In the genomic region with DNA sequence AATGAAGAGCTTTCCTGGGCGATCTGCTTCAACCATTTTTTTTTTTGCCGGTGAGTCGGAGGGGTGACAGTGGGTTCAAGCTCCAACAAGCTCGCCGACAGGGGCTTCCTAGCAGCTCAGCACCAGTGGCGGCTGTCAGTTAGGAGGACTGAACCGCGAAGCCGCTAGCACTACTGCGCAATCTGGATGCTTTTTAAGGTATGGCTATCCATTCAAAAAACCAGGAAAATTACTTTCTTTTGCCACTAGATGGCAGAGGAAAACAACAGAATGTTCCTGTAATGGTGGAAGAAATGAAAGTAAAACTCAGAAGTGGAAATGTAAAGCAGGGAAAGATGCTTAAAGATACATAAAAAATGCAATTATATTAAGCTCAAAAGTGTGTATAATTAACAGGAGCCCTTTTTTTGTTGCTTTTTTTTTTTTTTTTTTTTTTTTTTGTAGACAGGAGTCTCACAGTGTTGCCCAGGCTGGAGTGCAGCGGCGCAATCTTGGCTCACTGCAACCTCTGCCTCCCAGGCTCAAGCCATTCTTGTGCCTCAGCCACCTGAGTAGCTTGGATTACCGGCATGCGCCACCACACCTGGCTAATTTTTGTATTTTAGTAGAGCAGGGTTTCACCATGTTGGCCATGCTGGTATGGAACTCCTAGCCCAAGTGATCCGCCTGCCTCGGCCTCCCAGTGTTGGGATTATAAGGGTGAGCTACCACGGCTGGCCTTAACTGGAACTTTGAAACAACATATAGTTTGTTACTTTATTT, we compare ENCODE assay signal across 8 cellular contexts. TPM values are rescaled to one million over a fixed set of nuclear protein-coding genes. Genes with fewer than 3 reads are reported as not detected.
DNase-seq lines count a peak whose midpoint lies in the region; ATAC-seq and TF ChIP-seq lines count a peak whose summit lies in the region.

No MANE protein-coding gene starts in this region.

- DNase-seq in GF-D8 (lab: John Stamatoyannopoulos, UW), result peak; percentile 46
- peak in 4 of 5 donors; percentile 21 to 60 (median 34) for DNase-seq in T-helper 1 cell
- DNase-seq in dermis microvascular lymphatic vessel endothelial cell (ENCODE audit: low read depth in 2 of 2), result peak; percentile 55 to 65
- DNase-seq in memory B cell (ENCODE audit: low spot score in 2 of 2), result peak in 1 of 2 donors; percentile 47
- no peak for DNase-seq in aorta
- no peak for DNase-seq in cerebellar nuclear complex (lab: John Stamatoyannopoulos, UW)

- WGBS in aorta, 2 donors, result 79 to 84% methylated on average over 17 of the region's 17 CpGs

- peak overlapping the region; percentile 53 for H3K4me3 Mint-ChIP-seq in memory B cell

- H3K27me3 ChIP-seq in ACC112 (ENCODE audit: insufficient read depth, low read length), result no peaks in the 10 kb centered on the region
- H3K27me3 ChIP-seq in Loucy (ENCODE audit: insufficient read depth, low read length, poor library complexity, severe bottlenecking), result no peaks in the 10 kb centered on the region
- no peaks in the 10 kb centered on the region for H3K27me3 ChIP-seq in aorta (ENCODE audit: control insufficient read depth in 1 of 2, insufficient read depth in 2 of 2, low read length in 1 of 2)

- peaks cover 14% of the 10 kb centered on the region for H4K20me1 ChIP-seq in Loucy (ENCODE audit: insufficient read depth, low read length, poor library complexity, severe bottlenecking)

- intact Hi-C loops in aorta (cut with DNase I), result no loop called here

- H3K36me3 ChIP-seq in ACC112 (ENCODE audit: insufficient read depth, low read length) (peaks cover 26% of the 10 kb centered on the region), Loucy (ENCODE audit: insufficient read depth, low read length) (peaks cover 14% of the 10 kb centered on the region; the same call in 1 of the 2 replicates), aorta (ENCODE audit: control insufficient read depth in 1 of 2, insufficient read depth in 2 of 2, low read length in 1 of 2) (peaks cover 0 to 3% of the 10 kb centered on the region in 2 donors)

- H3K79me2 ChIP-seq in ACC112 (ENCODE audit: control insufficient read depth, insufficient read depth, low read length, unreplicated experiment), result peaks cover 76% of the 10 kb centered on the region
- H3K79me2 ChIP-seq in Loucy (ENCODE audit: insufficient read depth, low read length), result peaks cover 84% of the 10 kb centered on the region

- H3F3A ChIP-seq in Loucy (ENCODE audit: low read depth), result no peaks in the 10 kb centered on the region; the same call in 1 of the 2 replicates

- H3K27ac Mint-ChIP-seq in memory B cell, result peak overlapping the region; percentile 82

- no peaks in the 10 kb centered on the region for H3K27me3 Mint-ChIP-seq in memory B cell

- H3K4me1 Mint-ChIP-seq in memory B cell, result peaks cover 33% of the 10 kb centered on the region

- peaks cover 49% of the 10 kb centered on the region for H3K4me1 ChIP-seq in ACC112 (ENCODE audit: control insufficient read depth, insufficient read depth, low read length, unreplicated experiment)
- peaks cover 40% of the 10 kb centered on the region for H3K4me1 ChIP-seq in Loucy (ENCODE audit: insufficient read depth, low read length, poor library complexity, severe bottlenecking)
- H3K4me1 ChIP-seq in aorta (ENCODE audit: control insufficient read depth in 1 of 2, insufficient read depth in 2 of 2, low read length in 2 of 2), result peaks cover 2 to 4% of the 10 kb centered on the region in 2 donors

- peak overlapping the region; percentile 74 for H3K4me2 ChIP-seq in Loucy (ENCODE audit: low read depth, low read length, poor library complexity, severe bottlenecking)

- peak overlapping the region; percentile 24 for H3K9ac ChIP-seq in Loucy (ENCODE audit: low read depth, low read length, poor library complexity, severe bottlenecking)

- peaks cover 9% of the 10 kb centered on the region for H3K36me3 Mint-ChIP-seq in memory B cell

- H3K9me2 ChIP-seq in Loucy (replicated peaks; ENCODE audit: low read depth, low read length), result no peaks in the 10 kb centered on the region

- no peaks in the 10 kb centered on the region for H3K9me3 Mint-ChIP-seq in memory B cell

- H2AFZ ChIP-seq in ACC112 (ENCODE audit: low read length, unreplicated experiment) (no peak overlapping the region), Loucy (ENCODE audit: low read length) (no peak overlapping the region)

- peak overlapping the region; percentile 63 for H3K4me3 ChIP-seq in ACC112 (ENCODE audit: low read depth, low read length)
- H3K4me3 ChIP-seq in Loucy (ENCODE audit: low read length, poor library complexity, severe bottlenecking), result peak overlapping the region; percentile 57
- no peak overlapping the region for H3K4me3 ChIP-seq in aorta (ENCODE audit: low read length in 2 of 2)

- no peaks in the 10 kb centered on the region for H3K9me3 ChIP-seq in Loucy (ENCODE audit: insufficient read depth, low read depth, low read length)
- no peaks in the 10 kb centered on the region for H3K9me3 ChIP-seq in aorta (ENCODE audit: control insufficient read depth, low read length)

- peak; percentile 75 for TF ChIP-seq CTCF in Loucy (conservative IDR thresholded peaks at IDR 0.05; ENCODE audit: low read length)

- ATAC-seq in memory B cell (ENCODE audit: low read depth) (peak; percentile 89), aorta (ENCODE audit: low FRiP score) (peak; percentile 70)

- H3K27ac ChIP-seq in ACC112 (ENCODE audit: low read depth, low read length) (peak overlapping the region; percentile 91), aorta (ENCODE audit: low read depth in 1 of 2, low read length in 2 of 2) (no peak overlapping the region)

RNA-seq across cellular contexts. Expression of a gene that starts 8.5 kb away (rescaled TPM):
- 16.8 and 17.3 TPM in 2 replicates for total RNA-seq in dermis microvascular lymphatic vessel endothelial cell
- 10 to 100 TPM; 20.0 to 25.8 TPM for total RNA-seq in aorta
- 10 to 100 TPM; 23.8 to 25.5 TPM for polyA plus RNA-seq in aorta

RNA-seq across cellular contexts. Expression of a gene that starts 8.5 kb away (rescaled TPM):
- 5.7 and 6.2 TPM in 2 replicates for total RNA-seq in dermis microvascular lymphatic vessel endothelial cell
- total RNA-seq in aorta, result 10 to 100 TPM; 23.4 to 30.7 TPM
- polyA plus RNA-seq in aorta, result 10 to 100 TPM in 1 of 2 donors, 1 to 10 TPM in 1; 7.9 to 11.4 TPM

RNA-seq across cellular contexts. Expression of a gene that starts 38.7 kb away (rescaled TPM):
- total RNA-seq in dermis microvascular lymphatic vessel endothelial cell (13.0 and 15.6 TPM in 2 replicates), aorta (10 to 100 TPM; 20.6 to 47.8 TPM)
- 10 to 100 TPM in 1 of 2 donors, 1 to 10 TPM in 1; 9.5 to 25.4 TPM for polyA plus RNA-seq in aorta

Comparison
In these comparisons a context has a peak if more than half of its experiments do, and no peak if none do; other contexts are left out.
1. H3K4me3 ChIP-seq: peak in ACC112 (single experiment) and Loucy (single experiment); none in aorta (0 of 2).
2. DNase-seq: peak in GF-D8 (single experiment), T-helper 1 cell (4 of 5) and dermis microvascular lymphatic vessel endothelial cell (2 of 2); none in aorta (0 of 2) and cerebellar nuclear complex (0 of 2).